In the genomic region with DNA sequence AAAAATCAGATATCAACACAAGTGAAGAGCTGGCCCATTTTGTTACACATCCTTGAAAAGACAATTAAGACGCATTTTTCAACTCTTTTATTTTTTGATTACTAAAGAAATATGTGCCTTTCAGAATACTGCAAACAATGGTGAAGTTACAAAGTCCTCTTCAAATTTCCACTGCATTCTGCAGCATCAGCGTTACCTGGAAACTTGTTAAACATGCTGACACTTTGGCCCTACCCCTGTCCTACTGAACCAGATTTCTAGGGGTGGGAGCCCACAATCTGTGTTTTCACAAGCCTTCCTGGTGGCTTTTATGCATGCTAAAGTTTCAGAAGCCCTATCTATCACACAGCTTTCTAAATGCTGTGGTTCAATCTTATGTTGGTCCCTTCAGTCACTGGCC, we compare ENCODE assay signal across 19 cellular contexts. TPM values are rescaled to one million over a fixed set of nuclear protein-coding genes. Genes with fewer than 3 reads are reported as not detected.
A peak's percentile ranks its signal among the peaks of the same experiment; 100 is the strongest.
DNase-seq lines count a peak whose midpoint lies in the region; ATAC-seq, FAIRE-seq and TF ChIP-seq lines count a peak whose summit lies in the region.
"Had no signal": no experiment of that assay in that cellular context is flagged by ENCODE, and none has a peak within 500 bp of the region (broad histone marks: within the 10 kb centered on the region; RNA-seq: fewer than 3 reads in every experiment).

No MANE protein-coding gene starts in this region.

- H3K9me1 ChIP-seq in K562 (ENCODE audit: control insufficient read depth, insufficient read depth, low read length), result no peaks in the 10 kb centered on the region

- H3K4me3 ChIP-seq in K562 (no peak overlapping the region), osteoblast (ENCODE audit: insufficient read depth, low read length) (no peak overlapping the region)

- H4K20me1 ChIP-seq in K562 (replicated peaks; ENCODE audit: control insufficient read depth, insufficient read depth, low read length) (no peaks in the 10 kb centered on the region), osteoblast (ENCODE audit: insufficient read depth, low read length) (no peaks in the 10 kb centered on the region)

- POLR2A ChIA-PET in K562 (lab: Yijun Ruan, JAX), result no interaction called here

- no peaks in the 10 kb centered on the region for H3K9me3 ChIP-seq in K562 (replicated peaks; ENCODE audit: control insufficient read depth, insufficient read depth, low read depth, low read length)
- no peaks in the 10 kb centered on the region for H3K9me3 ChIP-seq in osteoblast (ENCODE audit: low read depth, low read length)

- TF ChIP-seq RAD21 in K562 (CRISPR knock-in tag; conservative IDR thresholded peaks at IDR 0.05 in 1 of 2, IDR thresholded peaks at IDR 0.05 in 1 of 2), result no peak

- no peaks in the 10 kb centered on the region for H3K36me3 ChIP-seq in K562 (ENCODE audit: control insufficient read depth, insufficient read depth, low read length)
- H3K36me3 ChIP-seq in osteoblast (ENCODE audit: insufficient read depth, low read length), result no peaks in the 10 kb centered on the region

- no peak for FAIRE-seq in K562 (lab: Jason Lieb, UNC)
- FAIRE-seq: D721Med, GM12892 had no signal

- no peaks in the 10 kb centered on the region; a peak in 1 of 5 replicates for H3K27me3 ChIP-seq in K562 (ENCODE audit: control insufficient read depth in 2 of 2, insufficient read depth in 2 of 2, low read length in 2 of 2)
- H3K27me3 ChIP-seq in osteoblast (ENCODE audit: insufficient read depth, low read length), result no peaks in the 10 kb centered on the region

- H3K79me2 ChIP-seq in K562 (ENCODE audit: control insufficient read depth, insufficient read depth, low read length) (no peaks in the 10 kb centered on the region), osteoblast (ENCODE audit: insufficient read depth, low read length) (no peaks in the 10 kb centered on the region)

- CTCF ChIA-PET in K562 (lab: Yijun Ruan, JAX; ENCODE audit: low intra/inter-chr PET ratio), result no interaction called here

- H3K9ac ChIP-seq in K562 (ENCODE audit: insufficient read depth in 1 of 2, low read depth in 2 of 2, low read length in 2 of 2), result no peak overlapping the region

- TF ChIP-seq EP300 in K562 (IDR thresholded peaks at IDR 0.05; ENCODE audit: low read length), result no peak

- H3K4me1 ChIP-seq in K562 (replicated peaks in 1 of 2; ENCODE audit: control insufficient read depth in 2 of 2, insufficient read depth in 2 of 2, low read length in 2 of 2) (no peaks in the 10 kb centered on the region), osteoblast (ENCODE audit: insufficient read depth, low read length) (no peaks in the 10 kb centered on the region)

- no peak for ATAC-seq in K562
- ATAC-seq in left lobe of liver, result peak; percentile 92
- no peak for ATAC-seq in left ventricle myocardium superior
- ATAC-seq: CD8-positive, alpha-beta T cell had no signal

- TF ChIP-seq POLR2A in K562 (conservative IDR thresholded peaks at IDR 0.05), result no peak

- DNase-seq in K562 (ENCODE audit: extremely low read depth in 1 of 4, low spot score in 3 of 4) (no peak), left lobe of liver (ENCODE audit: low spot score) (peak; percentile 69), osteoblast (ENCODE audit: insufficient read length, low spot score, missing footprints) (peak; percentile 21), left ventricle myocardium superior (no peak), DMS153 (lab: John Stamatoyannopoulos, UW) (no peak), NCI-H2029 (lab: John Stamatoyannopoulos, UW) (no peak)
- DNase-seq: CD8-positive, alpha-beta T cell; COR-L47; DND-41; GDM1; HCEC 1CT; HFFc6 had no signal

- intact Hi-C loops in K562 (cut with micrococcal nuclease), result no loop called here
- intact Hi-C loops in left ventricle myocardium superior (cut with micrococcal nuclease), result no loop called here

- TF ChIP-seq CTCF in K562 (IDR thresholded peaks at IDR 0.05 in 2 of 3, conservative IDR thresholded peaks at IDR 0.05 in 1 of 3; ENCODE audit: insufficient read depth in 2 of 3, low read depth in 1 of 3, low read length in 3 of 3) (no peak), osteoblast (IDR thresholded peaks at IDR 0.05; ENCODE audit: extremely low read depth, low read depth, low read length) (no peak)

- H3K27ac ChIP-seq in K562 (ENCODE audit: extremely low read depth, low read depth, low read length) (no peak overlapping the region), osteoblast (ENCODE audit: low read depth, low read length) (no peak overlapping the region)

- WGBS in K562 (ENCODE audit: insufficient coverage, low coverage, missing lambda C conversion rate), result 0% methylated on average over 2 of the region's 2 CpGs

- BruUV-seq in K562 (replicated peaks; lab: Mats Ljungman, UMichigan), result no TSS peak

- no peak overlapping the region for H2AFZ ChIP-seq in K562 (ENCODE audit: low read depth, low read length)
- no peak overlapping the region for H2AFZ ChIP-seq in osteoblast (ENCODE audit: low read length)

- H3K4me2 ChIP-seq in K562 (ENCODE audit: insufficient read depth, low read length) (no peak overlapping the region), osteoblast (ENCODE audit: insufficient read depth, low read length) (no peak overlapping the region)

- in situ Hi-C loops in K562 (cut with MboI), result no loop called here

RNA-seq across cellular contexts. Expression of gene CCL14, which starts 4.5 kb away (rescaled TPM):
- not detected in 2 replicates for total RNA-seq in K562 (2011; cell fraction: chromatin; rRNA removed; ENCODE audit: low replicate concordance)
- total RNA-seq in K562 (2011; cell fraction: nucleolus; rRNA removed), result not detected in 2 replicates
- total RNA-seq in K562 (2011; cell fraction: nucleoplasm; rRNA removed), result not detected in 2 replicates
- not detected in 2 replicates for total RNA-seq in K562 (2014; rRNA removed)
- not detected in 2 replicates for total RNA-seq in K562 (2014; rRNA removed; fragmentation: Illumina TruSeq; extraction: Trizol)
- total RNA-seq in K562 (2015; rRNA removed; fragmentation: Illumina TruSeq; extraction: Trizol), result not detected in 2 replicates
- total RNA-seq in K562 (2021), result not detected in 2 replicates
- not detected in 2 replicates for polyA plus RNA-seq in K562 (2011; rRNA removed)
- not detected in 2 replicates for polyA plus RNA-seq in K562 (2011; cell fraction: cytosol; rRNA removed)
- not detected in 2 replicates for polyA plus RNA-seq in K562 (2011; cell fraction: nucleus; rRNA removed)
- not detected in 2 replicates for polyA plus RNA-seq in K562 (2012)
- polyA plus RNA-seq in K562 (2014; fragmentation: Illumina TruSeq; extraction: Trizol), result not detected in 2 replicates
- not detected for polyA plus RNA-seq in K562 (2014; fragmentation: Nextera tagmentation; extraction: Ambion mirVana)
- not detected in 2 replicates for polyA plus RNA-seq in K562 (2014; rRNA removed)
- polyA minus RNA-seq in K562 (2011; rRNA and poly(A)+ RNA removed), result not detected in 2 replicates
- not detected in 2 replicates for polyA minus RNA-seq in K562 (2011; cell fraction: cytosol; rRNA and poly(A)+ RNA removed)
- polyA minus RNA-seq in K562 (2011; cell fraction: nucleus; rRNA and poly(A)+ RNA removed), result not detected in 2 replicates
- 16.9 TPM for total RNA-seq in left lobe of liver
- total RNA-seq in osteoblast, result not detected in 2 replicates
- total RNA-seq in left ventricle myocardium superior, result 8.1 TPM
- total RNA-seq: A673; CD8-positive, alpha-beta T cell; H4; HFFc6; HT1080 had no signal
- polyA plus RNA-seq: BJ, CD14-positive monocyte had no signal

RNA-seq across cellular contexts. Expression of gene CCL16, which starts 9.8 kb away (rescaled TPM):
- total RNA-seq in K562 (2011; cell fraction: chromatin; rRNA removed; ENCODE audit: low replicate concordance), result not detected in 2 replicates
- total RNA-seq in K562 (2011; cell fraction: nucleolus; rRNA removed), result not detected in 2 replicates
- not detected in 2 replicates for total RNA-seq in K562 (2011; cell fraction: nucleoplasm; rRNA removed)
- not detected in 2 replicates for total RNA-seq in K562 (2014; rRNA removed)
- not detected in 2 replicates for total RNA-seq in K562 (2014; rRNA removed; fragmentation: Illumina TruSeq; extraction: Trizol)
- not detected in 2 replicates for total RNA-seq in K562 (2015; rRNA removed; fragmentation: Illumina TruSeq; extraction: Trizol)
- total RNA-seq in K562 (2021), result not detected in 2 replicates
- polyA plus RNA-seq in K562 (2011; rRNA removed), result not detected in 2 replicates
- not detected in 2 replicates for polyA plus RNA-seq in K562 (2011; cell fraction: cytosol; rRNA removed)
- not detected in 2 replicates for polyA plus RNA-seq in K562 (2011; cell fraction: nucleus; rRNA removed)
- polyA plus RNA-seq in K562 (2012), result not detected in 2 replicates
- not detected in 2 replicates for polyA plus RNA-seq in K562 (2014; fragmentation: Illumina TruSeq; extraction: Trizol)
- polyA plus RNA-seq in K562 (2014; fragmentation: Nextera tagmentation; extraction: Ambion mirVana), result not detected
- not detected in 2 replicates for polyA plus RNA-seq in K562 (2014; rRNA removed)
- polyA minus RNA-seq in K562 (2011; rRNA and poly(A)+ RNA removed), result not detected in 2 replicates
- polyA minus RNA-seq in K562 (2011; cell fraction: cytosol; rRNA and poly(A)+ RNA removed), result not detected in 2 replicates
- not detected in 2 replicates for polyA minus RNA-seq in K562 (2011; cell fraction: nucleus; rRNA and poly(A)+ RNA removed)
- total RNA-seq in left lobe of liver, result 31.1 TPM
- total RNA-seq in osteoblast, result not detected in 2 replicates
- not detected for total RNA-seq in left ventricle myocardium superior
- total RNA-seq: A673; CD8-positive, alpha-beta T cell; H4; HFFc6; HT1080 had no signal
- polyA plus RNA-seq: BJ, CD14-positive monocyte had no signal

RNA-seq across cellular contexts. Expression of gene CCL15, which starts 10.3 kb away (rescaled TPM):
- not detected in 2 replicates for total RNA-seq in K562 (2011; cell fraction: chromatin; rRNA removed; ENCODE audit: low replicate concordance)
- not detected in 2 replicates for total RNA-seq in K562 (2011; cell fraction: nucleolus; rRNA removed)
- total RNA-seq in K562 (2011; cell fraction: nucleoplasm; rRNA removed), result not detected in 2 replicates
- not detected in 2 replicates for total RNA-seq in K562 (2014; rRNA removed)
- not detected in 2 replicates for total RNA-seq in K562 (2014; rRNA removed; fragmentation: Illumina TruSeq; extraction: Trizol)
- total RNA-seq in K562 (2015; rRNA removed; fragmentation: Illumina TruSeq; extraction: Trizol), result not detected in 2 replicates
- not detected in 2 replicates for total RNA-seq in K562 (2021)
- polyA plus RNA-seq in K562 (2011; rRNA removed), result not detected in 2 replicates
- polyA plus RNA-seq in K562 (2011; cell fraction: cytosol; rRNA removed), result not detected in 2 replicates
- not detected in 2 replicates for polyA plus RNA-seq in K562 (2011; cell fraction: nucleus; rRNA removed)
- not detected in 2 replicates for polyA plus RNA-seq in K562 (2012)
- not detected in 2 replicates for polyA plus RNA-seq in K562 (2014; fragmentation: Illumina TruSeq; extraction: Trizol)
- not detected for polyA plus RNA-seq in K562 (2014; fragmentation: Nextera tagmentation; extraction: Ambion mirVana)
- polyA plus RNA-seq in K562 (2014; rRNA removed), result not detected in 2 replicates
- polyA minus RNA-seq in K562 (2011; rRNA and poly(A)+ RNA removed), result not detected in 2 replicates
- not detected in 2 replicates for polyA minus RNA-seq in K562 (2011; cell fraction: cytosol; rRNA and poly(A)+ RNA removed)
- polyA minus RNA-seq in K562 (2011; cell fraction: nucleus; rRNA and poly(A)+ RNA removed), result not detected in 2 replicates
- 13.8 TPM for total RNA-seq in left lobe of liver
- total RNA-seq in osteoblast, result not detected in 2 replicates
- not detected for total RNA-seq in left ventricle myocardium superior
- total RNA-seq: A673; CD8-positive, alpha-beta T cell; H4; HFFc6; HT1080 had no signal
- polyA plus RNA-seq: BJ, CD14-positive monocyte had no signal

RNA-seq across cellular contexts. Expression of gene CCL23, which starts 26.7 kb away (rescaled TPM):
- total RNA-seq in K562 (2011; cell fraction: chromatin; rRNA removed; ENCODE audit: low replicate concordance), result not detected in 2 replicates
- total RNA-seq in K562 (2011; cell fraction: nucleolus; rRNA removed), result not detected in 2 replicates
- not detected in 2 replicates for total RNA-seq in K562 (2011; cell fraction: nucleoplasm; rRNA removed)
- not detected in 2 replicates for total RNA-seq in K562 (2014; rRNA removed)
- total RNA-seq in K562 (2014; rRNA removed; fragmentation: Illumina TruSeq; extraction: Trizol), result not detected in 2 replicates
- not detected in 2 replicates for total RNA-seq in K562 (2015; rRNA removed; fragmentation: Illumina TruSeq; extraction: Trizol)
- total RNA-seq in K562 (2021), result not detected in 2 replicates
- not detected in 2 replicates for polyA plus RNA-seq in K562 (2011; rRNA removed)
- polyA plus RNA-seq in K562 (2011; cell fraction: cytosol; rRNA removed), result not detected in 2 replicates
- polyA plus RNA-seq in K562 (2011; cell fraction: nucleus; rRNA removed), result not detected in 2 replicates
- not detected in 2 replicates for polyA plus RNA-seq in K562 (2012)
- polyA plus RNA-seq in K562 (2014; fragmentation: Illumina TruSeq; extraction: Trizol), result not detected in 2 replicates
- not detected for polyA plus RNA-seq in K562 (2014; fragmentation: Nextera tagmentation; extraction: Ambion mirVana)
- polyA plus RNA-seq in K562 (2014; rRNA removed), result not detected in 2 replicates
- not detected in 2 replicates for polyA minus RNA-seq in K562 (2011; rRNA and poly(A)+ RNA removed)
- polyA minus RNA-seq in K562 (2011; cell fraction: cytosol; rRNA and poly(A)+ RNA removed), result not detected in 2 replicates
- polyA minus RNA-seq in K562 (2011; cell fraction: nucleus; rRNA and poly(A)+ RNA removed), result not detected in 2 replicates
- 1.4 TPM for total RNA-seq in left lobe of liver
- not detected in 2 replicates for total RNA-seq in osteoblast
- not detected for total RNA-seq in left ventricle myocardium superior
- total RNA-seq: A673; CD8-positive, alpha-beta T cell; H4; HFFc6; HT1080 had no signal
- polyA plus RNA-seq: BJ had no signal

RNA-seq across cellular contexts. Expression of gene LYZL6, which starts 47.6 kb away (rescaled TPM):
- total RNA-seq in K562 (2011; cell fraction: chromatin; rRNA removed; ENCODE audit: low replicate concordance), result not detected in 2 replicates
- not detected in 2 replicates for total RNA-seq in K562 (2011; cell fraction: nucleolus; rRNA removed)
- not detected in 2 replicates for total RNA-seq in K562 (2011; cell fraction: nucleoplasm; rRNA removed)
- total RNA-seq in K562 (2014; rRNA removed) (not detected in 2 replicates), K562 (2014; rRNA removed; fragmentation: Illumina TruSeq; extraction: Trizol) (not detected in 2 replicates), K562 (2015; rRNA removed; fragmentation: Illumina TruSeq; extraction: Trizol) (not detected in 2 replicates), K562 (2021) (not detected in 2 replicates), left lobe of liver (not detected), osteoblast (not detected in 2 replicates), left ventricle myocardium superior (not detected)
- polyA plus RNA-seq in K562 (2011; rRNA removed) (not detected in 2 replicates), K562 (2014; fragmentation: Illumina TruSeq; extraction: Trizol) (not detected in 2 replicates), K562 (2014; fragmentation: Nextera tagmentation; extraction: Ambion mirVana) (not detected), K562 (2014; rRNA removed) (not detected in 2 replicates)
- not detected in 2 replicates for polyA plus RNA-seq in K562 (2011; cell fraction: cytosol; rRNA removed)
- not detected in 2 replicates for polyA plus RNA-seq in K562 (2011; cell fraction: nucleus; rRNA removed)
- not detected in 2 replicates for polyA plus RNA-seq in K562 (2012)
- polyA minus RNA-seq in K562 (2011; rRNA and poly(A)+ RNA removed), result not detected in 2 replicates
- not detected in 2 replicates for polyA minus RNA-seq in K562 (2011; cell fraction: cytosol; rRNA and poly(A)+ RNA removed)
- not detected in 2 replicates for polyA minus RNA-seq in K562 (2011; cell fraction: nucleus; rRNA and poly(A)+ RNA removed)
- total RNA-seq: A673; CD8-positive, alpha-beta T cell; H4; HFFc6; HT1080 had no signal
- polyA plus RNA-seq: BJ, CD14-positive monocyte had no signal

Comparison
In these comparisons a context has a peak if more than half of its experiments do, and no peak if none do; other contexts are left out.
1. DNase-seq: peak in left lobe of liver (single experiment) and osteoblast (single experiment); none in K562 (0 of 4), left ventricle myocardium superior (single experiment), DMS153 (single experiment) and NCI-H2029 (single experiment).
2. RNA of gene CCL16, which starts 9.8 kb away (total RNA-seq): 31.1 TPM in left lobe of liver (single experiment); not detected in left ventricle myocardium superior (single experiment), not detected in K562 and not detected in osteoblast; every median in the first group is over 10 times any median in the second.
3. RNA of gene CCL15, which starts 10.3 kb away (total RNA-seq): 13.8 TPM in left lobe of liver (single experiment); not detected in K562, not detected in osteoblast and not detected in left ventricle myocardium superior (single experiment); every median in the first group is over 10 times any median in the second.